Comparison of ENCODE assay signal across 10 cellular contexts in the genomic region with DNA sequence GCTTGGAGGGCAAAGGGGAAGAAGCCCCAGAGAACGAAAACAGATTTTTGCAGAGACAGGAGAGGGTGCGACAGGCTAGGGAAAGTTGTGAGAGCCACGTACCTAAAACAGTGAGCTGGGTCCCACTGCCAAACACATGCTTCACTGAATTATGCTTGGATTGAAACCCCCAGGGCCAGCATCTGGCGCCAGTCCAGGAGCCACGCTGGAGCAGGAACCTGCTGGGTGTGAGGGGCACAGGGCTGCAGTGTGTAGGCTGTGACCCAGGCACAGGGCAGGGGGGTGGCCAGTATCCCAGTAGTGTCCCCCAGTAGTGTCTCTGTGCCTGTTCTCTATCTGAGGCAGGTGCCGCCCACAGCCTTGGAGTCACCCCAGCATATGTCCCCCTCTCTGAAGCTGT. TPM values are rescaled to one million over a fixed set of nuclear protein-coding genes. Genes with fewer than 3 reads are reported as not detected.
DNase-seq lines count a peak whose midpoint lies in the region; ATAC-seq, FAIRE-seq and TF ChIP-seq lines count a peak whose summit lies in the region.
"Not testable (repeated sequence)": the region's sequence is repeated elsewhere in the genome, so short reads cannot be mapped to it uniquely, and the experiment has no call there.
"Had no signal": no experiment of that assay in that cellular context is flagged by ENCODE, and none has a peak within 500 bp of the region (broad histone marks: within the 10 kb centered on the region; RNA-seq: fewer than 3 reads in every experiment).

No MANE protein-coding gene starts in this region.

- H2AFZ ChIP-seq in HepG2 (ENCODE audit: low read length); neuronal stem cell (ENCODE audit: low read length): not testable (repeated sequence)

- not testable (repeated sequence) for H3K9me3 ChIP-seq in BE2C; HEK293 (ENCODE audit: control insufficient read depth, insufficient read depth, low read depth, low read length); HepG2 (ENCODE audit: low read length); neuronal stem cell (replicated peaks in 1 of 2; ENCODE audit: control insufficient read depth in 2 of 2, insufficient read depth in 1 of 2, low read depth in 1 of 2, low read length in 2 of 2)

- not testable (repeated sequence) for H3K79me2 ChIP-seq in HepG2 (ENCODE audit: insufficient read depth, low read length)

- not testable (repeated sequence) for H3K79me1 ChIP-seq in neuronal stem cell (ENCODE audit: low read depth, low read length)

- H3K4me1 Mint-ChIP-seq in activated T-helper 17 cell treated with anti-CD3 and anti-CD28 coated beads, Interleukin-2, amount 50 U/mL, for 72 hours; stimulated activated memory B cell treated with anti-CD40 and anti-IgM and Interleukin-4, amounts not matched to agents 10 μg/mL and 1 μg/mL and 100 μg/mL, for 72 hours: not testable (repeated sequence)

- not testable (repeated sequence) for H3K27me3 ChIP-seq in BE2C; HepG2 (ENCODE audit: control insufficient read depth in 1 of 2, insufficient read depth in 2 of 2, low read length in 2 of 2); neuronal stem cell (ENCODE audit: control insufficient read depth in 3 of 3, insufficient read depth in 3 of 3, low read depth in 1 of 3, low read length in 3 of 3)

- not testable (repeated sequence) for H3K14ac ChIP-seq in neuronal stem cell (ENCODE audit: low read length)

- H2BK12ac ChIP-seq in neuronal stem cell (ENCODE audit: low read length) = not testable (repeated sequence)

- H3K27me3 Mint-ChIP-seq in activated T-helper 17 cell treated with anti-CD3 and anti-CD28 coated beads, Interleukin-2, amount 50 U/mL, for 72 hours; stimulated activated memory B cell treated with anti-CD40 and anti-IgM and Interleukin-4, amounts not matched to agents 10 μg/mL and 1 μg/mL and 100 μg/mL, for 72 hours: not testable (repeated sequence)

- not testable (repeated sequence) for H3K9ac ChIP-seq in HepG2 (ENCODE audit: insufficient read depth, low read depth, low read length); neuronal stem cell (ENCODE audit: low read depth, low read length, poor library complexity)

- not testable (repeated sequence) for H3K36me3 ChIP-seq in BE2C; HEK293 (ENCODE audit: control insufficient read depth in 2 of 2, insufficient read depth in 1 of 2, low read length in 2 of 2); HepG2 (replicated peaks in 1 of 2; ENCODE audit: control insufficient read depth in 1 of 2, insufficient read depth in 2 of 2, low read length in 2 of 2); neuronal stem cell (replicated peaks in 1 of 2; ENCODE audit: control insufficient read depth in 2 of 2, insufficient read depth in 2 of 2, low read length in 2 of 2)

- not testable (repeated sequence) for H3K4ac ChIP-seq in neuronal stem cell (ENCODE audit: low read length)

- POLR2A ChIA-PET in HEK293 (lab: Yijun Ruan, JAX); HepG2 (lab: Yijun Ruan, JAX): not testable (repeated sequence)

- H3K27ac ChIP-seq in HEK293 (ENCODE audit: extremely low read depth, low read depth, low read length); HepG2 (ENCODE audit: extremely low read length, insufficient read depth, low read length); neuronal stem cell (replicated peaks; ENCODE audit: low read length): not testable (repeated sequence)

- peak overlapping the region; percentile 22 for H3K27ac Mint-ChIP-seq in activated T-helper 17 cell treated with anti-CD3 and anti-CD28 coated beads, Interleukin-2, amount 50 U/mL, for 72 hours
- H3K27ac Mint-ChIP-seq in stimulated activated memory B cell treated with anti-CD40 and anti-IgM and Interleukin-4, amounts not matched to agents 10 μg/mL and 1 μg/mL and 100 μg/mL, for 72 hours = not testable (repeated sequence)

- DNase-seq in BE2C = peak; percentile 65
- peak; percentile 64 for DNase-seq in cardiac septum (ENCODE audit: low spot score)
- not testable (repeated sequence) for DNase-seq in HepG2 (ENCODE audit: low spot score); neuronal stem cell (ENCODE audit: low spot score)

- not testable (repeated sequence) for H3K36me3 Mint-ChIP-seq in activated T-helper 17 cell treated with anti-CD3 and anti-CD28 coated beads, Interleukin-2, amount 50 U/mL, for 72 hours (ENCODE audit: low read depth)
- peaks cover 27% of the 10 kb centered on the region for H3K36me3 Mint-ChIP-seq in stimulated activated memory B cell treated with anti-CD40 and anti-IgM and Interleukin-4, amounts not matched to agents 10 μg/mL and 1 μg/mL and 100 μg/mL, for 72 hours

- H3K4me3 Mint-ChIP-seq in activated T-helper 17 cell treated with anti-CD3 and anti-CD28 coated beads, Interleukin-2, amount 50 U/mL, for 72 hours; stimulated activated memory B cell treated with anti-CD40 and anti-IgM and Interleukin-4, amounts not matched to agents 10 μg/mL and 1 μg/mL and 100 μg/mL, for 72 hours: not testable (repeated sequence)

- in situ Hi-C loops in HepG2 (cut with HindIII; ENCODE audit: extremely low pct_ligation_motif_present, low pct_unique_long_range_greater_than_20kb) = not testable (repeated sequence)

- BruUV-seq in HepG2 (replicated peaks; lab: Mats Ljungman, UMichigan) = not testable (repeated sequence)

- 87% methylated on average over 5 of the region's 6 CpGs for WGBS in HepG2 (ENCODE audit: low lambda C conversion rate)
- no CpG with 5 or more reads among the region's 6 CpGs for WGBS in neuronal stem cell (ENCODE audit: extremely low coverage in 2 of 2, insufficient read length in 2 of 2, insufficient replicate concordance in 1 of 2), 2 donors

- intact Hi-C loops in cardiac septum (cut with DNase I); HepG2 (cut with micrococcal nuclease; ENCODE audit: unreplicated experiment): not testable (repeated sequence)

- H3K18ac ChIP-seq in neuronal stem cell (ENCODE audit: low read length) = not testable (repeated sequence)

- peak overlapping the region; percentile 31 for H3K23ac ChIP-seq in neuronal stem cell (ENCODE audit: low read depth, low read length, poor library complexity)

- not testable (repeated sequence) for FAIRE-seq in HepG2 (lab: Jason Lieb, UNC)

- CTCF ChIA-PET in HEK293 (lab: Yijun Ruan, JAX); HepG2 (lab: Yijun Ruan, JAX; ENCODE audit: low intra/inter-chr PET ratio, low total read pairs): not testable (repeated sequence)

- ATAC-seq in activated T-helper 17 cell treated with anti-CD3 and anti-CD28 coated beads, Interleukin-2, amount 50 U/mL, for 72 hours (replicated peaks) = not testable (repeated sequence)
- ATAC-seq in HepG2 = peak; percentile 15
- peak; percentile 22 for ATAC-seq in stimulated activated memory B cell treated with anti-CD40 and anti-IgM and Interleukin-4, amounts not matched to agents 10 μg/mL and 1 μg/mL and 100 μg/mL, for 72 hours

- H2AK5ac ChIP-seq in neuronal stem cell (ENCODE audit: low read depth, low read length) = not testable (repeated sequence)

- H3K4me2 ChIP-seq in HepG2 (ENCODE audit: low read depth, low read length); neuronal stem cell (ENCODE audit: insufficient read depth, low read length, poor library complexity, severe bottlenecking): not testable (repeated sequence)

- not testable (repeated sequence) for TF ChIP-seq CTCF in BE2C (IDR thresholded peaks at IDR 0.05; ENCODE audit: low read depth, low read length); HEK293 (tag by site-specific recombination; IDR thresholded peaks at IDR 0.05); HepG2 (CRISPR knock-in tag; IDR thresholded peaks at IDR 0.05)

- H3K4me1 ChIP-seq in BE2C; HEK293 (ENCODE audit: control insufficient read depth, insufficient read depth, low read length); HepG2 (ENCODE audit: insufficient read depth, low read length); neuronal stem cell (ENCODE audit: control insufficient read depth in 2 of 2, insufficient read depth in 1 of 2, low read depth in 1 of 2, low read length in 2 of 2): not testable (repeated sequence)

- TF ChIP-seq RAD21 in HepG2 (CRISPR knock-in tag; IDR thresholded peaks at IDR 0.05) = not testable (repeated sequence)

- not testable (repeated sequence) for TF ChIP-seq EP300 in HepG2 (IDR thresholded peaks at IDR 0.05; ENCODE audit: low read depth in 2 of 2, low read length in 2 of 2); HepG2 (CRISPR knock-in tag; IDR thresholded peaks at IDR 0.05; ENCODE audit: borderline replicate concordance)

- not testable (repeated sequence) for H4K8ac ChIP-seq in neuronal stem cell (ENCODE audit: low read depth, low read length)

- H2BK120ac ChIP-seq in neuronal stem cell (ENCODE audit: low read depth, low read length) = not testable (repeated sequence)

- not testable (repeated sequence) for H2BK5ac ChIP-seq in neuronal stem cell (ENCODE audit: low read length)

- TF ChIP-seq POLR2A in HepG2 (IDR thresholded peaks at IDR 0.05; ENCODE audit: insufficient read depth in 1 of 2, low read depth in 2 of 2, low read length in 2 of 2) = not testable (repeated sequence)

- H2BK15ac ChIP-seq in neuronal stem cell (ENCODE audit: low read length) = not testable (repeated sequence)

- not testable (repeated sequence) for H3K4me3 ChIP-seq in BE2C (ENCODE audit: low read depth, low read length); HEK293 (ENCODE audit: low read depth, low read length); HepG2 (replicated peaks in 1 of 3; ENCODE audit: insufficient read depth in 1 of 3, low read depth in 2 of 3, low read length in 3 of 3); neuronal stem cell (ENCODE audit: low read length in 2 of 2)

- H3K9me3 Mint-ChIP-seq in activated T-helper 17 cell treated with anti-CD3 and anti-CD28 coated beads, Interleukin-2, amount 50 U/mL, for 72 hours; stimulated activated memory B cell treated with anti-CD40 and anti-IgM and Interleukin-4, amounts not matched to agents 10 μg/mL and 1 μg/mL and 100 μg/mL, for 72 hours: not testable (repeated sequence)

- not testable (repeated sequence) for H4K91ac ChIP-seq in neuronal stem cell (ENCODE audit: low read depth, low read length, poor library complexity)

- H4K20me1 ChIP-seq in HepG2 (ENCODE audit: insufficient read depth, low read length) = not testable (repeated sequence)

RNA-seq across cellular contexts. Expression of a gene that starts 8.1 kb away (rescaled TPM):
- not detected for polyA plus RNA-seq in BE2C (2012; ENCODE audit: insufficient read depth, insufficient read length, low read depth)
- total RNA-seq in activated T-helper 17 cell treated with anti-CD3 and anti-CD28 coated beads, Interleukin-2, amount 50 U/mL, for 72 hours = under 1 TPM in 1 of 2 donors, not detected in 1; 0.40 TPM
- total RNA-seq in cardiac septum (not detected), HepG2 (2016; rRNA removed; fragmentation: Illumina TruSeq; extraction: Trizol) (0.15 and 0.66 TPM in 2 replicates)
- total RNA-seq in HepG2 (2016; cell fraction: cytosol; rRNA removed; fragmentation: Illumina TruSeq; extraction: Trizol; ENCODE audit: low read depth) = 0.53 TPM in 1 of 2 replicates, not detected in the other
- 0.43 TPM in 1 of 2 replicates, not detected in the other for total RNA-seq in HepG2 (2016; cell fraction: insoluble cytoplasmic fraction; rRNA removed; fragmentation: Illumina TruSeq; extraction: Trizol)
- total RNA-seq in HepG2 (2016; cell fraction: membrane; rRNA removed; fragmentation: Illumina TruSeq; extraction: Trizol) = 0.14 and 0.28 TPM in 2 replicates
- 0.28 and 0.56 TPM in 2 replicates for total RNA-seq in HepG2 (2016; cell fraction: nucleus; rRNA removed; fragmentation: Illumina TruSeq; extraction: Trizol)
- 0.08 and 0.22 TPM in 2 replicates for polyA plus RNA-seq in HepG2 (2011; rRNA removed)
- polyA plus RNA-seq in HepG2 (2011; cell fraction: cytosol; rRNA removed) = 0.05 TPM in 1 of 2 replicates, not detected in the other
- polyA plus RNA-seq in HepG2 (2011; cell fraction: nucleus; rRNA removed) = 0.98 and 1.4 TPM in 2 replicates
- 0.11 and 0.16 TPM in 2 replicates for polyA plus RNA-seq in HepG2 (2012)
- polyA plus RNA-seq in HepG2 (2016; cell fraction: cytosol; fragmentation: Illumina TruSeq; extraction: Trizol; ENCODE audit: low read depth) = not detected in 2 replicates
- 0.25 TPM in 1 of 2 replicates, not detected in the other for polyA plus RNA-seq in HepG2 (2016; cell fraction: insoluble cytoplasmic fraction; fragmentation: Illumina TruSeq; extraction: Trizol; ENCODE audit: low read depth)
- polyA plus RNA-seq in HepG2 (2016; cell fraction: membrane; fragmentation: Illumina TruSeq; extraction: Trizol; ENCODE audit: low read depth) = 0.14 TPM in 1 of 2 replicates, not detected in the other
- 1.1 and 1.4 TPM in 2 replicates for polyA plus RNA-seq in HepG2 (2016; cell fraction: nucleus; fragmentation: Illumina TruSeq; extraction: Trizol; ENCODE audit: insufficient read depth, low read depth)
- 0.63 TPM in 1 of 2 replicates, not detected in the other for polyA minus RNA-seq in HepG2 (2011; rRNA and poly(A)+ RNA removed; ENCODE audit: low replicate concordance)
- polyA minus RNA-seq in HepG2 (2011; cell fraction: cytosol; rRNA and poly(A)+ RNA removed) = not detected in 2 replicates
- polyA minus RNA-seq in HepG2 (2011; cell fraction: nucleus; rRNA and poly(A)+ RNA removed) = 0.37 and 0.39 TPM in 2 replicates
- 0.26 TPM for polyA plus RNA-seq in neuronal stem cell (2013, experiment 1 of 2)
- polyA plus RNA-seq in neuronal stem cell (2013, experiment 2 of 2) = 0.26 TPM
- polyA plus RNA-seq: CD14-positive monocyte; CD8-positive, alpha-beta memory T cell had no signal

RNA-seq across cellular contexts. Expression of a gene that starts 50.6 kb away (rescaled TPM):
- polyA plus RNA-seq in BE2C (2012; ENCODE audit: insufficient read depth, insufficient read length, low read depth) = 4.9 TPM
- 10 to 100 TPM in 1 of 2 donors, 1 to 10 TPM in 1; 4.1 to 10.4 TPM for total RNA-seq in activated T-helper 17 cell treated with anti-CD3 and anti-CD28 coated beads, Interleukin-2, amount 50 U/mL, for 72 hours
- 0.24 TPM for total RNA-seq in cardiac septum
- not detected in 2 replicates for total RNA-seq in HepG2 (2016; rRNA removed; fragmentation: Illumina TruSeq; extraction: Trizol)
- total RNA-seq in HepG2 (2016; cell fraction: cytosol; rRNA removed; fragmentation: Illumina TruSeq; extraction: Trizol; ENCODE audit: low read depth) = not detected in 2 replicates
- not detected in 2 replicates for total RNA-seq in HepG2 (2016; cell fraction: insoluble cytoplasmic fraction; rRNA removed; fragmentation: Illumina TruSeq; extraction: Trizol)
- not detected in 2 replicates for total RNA-seq in HepG2 (2016; cell fraction: membrane; rRNA removed; fragmentation: Illumina TruSeq; extraction: Trizol)
- total RNA-seq in HepG2 (2016; cell fraction: nucleus; rRNA removed; fragmentation: Illumina TruSeq; extraction: Trizol) = not detected in 2 replicates
- not detected in 2 replicates for polyA plus RNA-seq in HepG2 (2011; rRNA removed)
- polyA plus RNA-seq in HepG2 (2011; cell fraction: cytosol; rRNA removed) = not detected in 2 replicates
- not detected in 2 replicates for polyA plus RNA-seq in HepG2 (2011; cell fraction: nucleus; rRNA removed)
- 0.11 and 0.36 TPM in 2 replicates for polyA plus RNA-seq in HepG2 (2012)
- polyA plus RNA-seq in HepG2 (2016; cell fraction: cytosol; fragmentation: Illumina TruSeq; extraction: Trizol; ENCODE audit: low read depth) = not detected in 2 replicates
- not detected in 2 replicates for polyA plus RNA-seq in HepG2 (2016; cell fraction: insoluble cytoplasmic fraction; fragmentation: Illumina TruSeq; extraction: Trizol; ENCODE audit: low read depth)
- polyA plus RNA-seq in HepG2 (2016; cell fraction: membrane; fragmentation: Illumina TruSeq; extraction: Trizol; ENCODE audit: low read depth) = not detected in 2 replicates
- polyA plus RNA-seq in HepG2 (2016; cell fraction: nucleus; fragmentation: Illumina TruSeq; extraction: Trizol; ENCODE audit: insufficient read depth, low read depth) = not detected in 2 replicates
- not detected in 2 replicates for polyA minus RNA-seq in HepG2 (2011; rRNA and poly(A)+ RNA removed; ENCODE audit: low replicate concordance)
- not detected in 2 replicates for polyA minus RNA-seq in HepG2 (2011; cell fraction: cytosol; rRNA and poly(A)+ RNA removed)
- polyA minus RNA-seq in HepG2 (2011; cell fraction: nucleus; rRNA and poly(A)+ RNA removed) = not detected in 2 replicates
- polyA plus RNA-seq in neuronal stem cell (2013, experiment 1 of 2) = not detected
- not detected for polyA plus RNA-seq in neuronal stem cell (2013, experiment 2 of 2)
- polyA plus RNA-seq: AG04450 had no signal
